ENCODE assay signal across 8 cellular contexts in the genomic region with DNA sequence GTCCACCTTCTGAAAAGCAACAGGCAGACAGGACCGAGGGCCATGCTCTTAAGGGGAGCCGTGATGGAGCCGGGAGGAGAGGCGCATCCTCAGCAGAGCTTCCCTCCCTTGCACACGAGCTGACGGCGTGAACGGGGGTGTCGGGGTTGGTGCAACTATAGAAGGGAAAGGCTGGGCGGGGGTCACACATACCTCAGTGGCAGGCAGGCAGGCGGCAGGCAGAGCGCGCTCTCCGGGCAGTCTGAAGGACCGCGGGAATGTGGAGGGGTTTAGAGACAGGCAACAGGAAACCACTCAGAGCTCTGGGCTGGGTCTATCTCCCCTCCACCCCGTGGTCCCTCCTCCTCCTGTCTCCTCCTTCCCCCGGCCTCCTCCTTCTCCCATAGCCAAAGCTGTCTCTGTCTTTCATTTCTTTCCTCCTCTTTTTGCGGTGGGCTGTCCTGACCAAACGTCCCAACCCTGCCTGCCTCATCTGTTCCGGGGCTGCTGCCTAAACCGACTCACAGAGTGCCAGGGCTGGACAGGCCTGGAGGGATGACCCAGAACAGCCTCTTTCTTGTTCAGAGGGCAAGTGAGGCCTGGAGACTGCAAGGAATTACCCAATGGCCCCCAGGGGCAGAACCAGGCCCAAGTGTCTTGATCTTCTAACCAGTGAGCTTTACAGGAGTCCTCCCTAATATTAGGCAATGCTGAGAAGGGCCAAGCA. TPM values are rescaled to one million over a fixed set of nuclear protein-coding genes. Genes with fewer than 3 reads are reported as not detected.
DNase-seq lines count a peak whose midpoint lies in the region; ATAC-seq and TF ChIP-seq lines count a peak whose summit lies in the region.

SPARC (minus strand) TSS at position 243 of the 706 bp plus-strand sequence. CDS start 10,727 bp downstream, outside the sequence.

- peak within 1 kb of the TSS; percentile 66 to 89 (median 80) for H3K27ac ChIP-seq in Peyer's patch
- H3K27ac ChIP-seq in liver (ENCODE audit: low read depth in 1 of 2, low read length in 2 of 2): peak within 1 kb of the TSS; percentile 74 to 83

- peaks cover 23% of the 10 kb centered on the region for H3K27me3 Mint-ChIP-seq in activated naive CD4-positive, alpha-beta T cell treated with anti-CD3 and anti-CD28 coated beads for 36 hours (ENCODE audit: low read depth)
- H3K27me3 Mint-ChIP-seq in stimulated activated naive CD8-positive, alpha-beta T cell treated with anti-CD3 and anti-CD28 coated beads, Interleukin-15, amount 100 ng/mL, for 72 hours: peaks cover 43% of the 10 kb centered on the region

- CTCF ChIA-PET in activated naive CD4-positive, alpha-beta T cell treated with anti-CD3 and anti-CD28 coated beads for 36 hours (lab: Charles Lee): interaction anchor here (0.5 to 1.7 kb wide), 2 partner anchors 18 to 28 kb away, joined by 4 read pairs; no protein-coding TSS in a partner anchor

- DNase-seq in activated naive CD4-positive, alpha-beta T cell treated with anti-CD3 and anti-CD28 coated beads for 36 hours: peak; percentile 15
- no peak for DNase-seq in activated naive CD4-positive, alpha-beta T cell treated with anti-CD3 and anti-CD28 coated beads, Interleukin-2, amount 50 U/mL, for 16 hours
- DNase-seq in Peyer's patch: peak; percentile 19 to 69 (median 60)
- peak; percentile 87 for DNase-seq in ecto neural progenitor cell (ENCODE audit: low spot score)
- no peak for DNase-seq in stimulated activated naive CD8-positive, alpha-beta T cell treated with anti-CD3 and anti-CD28 coated beads, Interleukin-15, amount 100 ng/mL, for 72 hours
- no peak for DNase-seq in NCI-H2196 treated with DMSO at 0.1 percent for 48 hours (lab: John Stamatoyannopoulos, UW; ENCODE audit: unreplicated experiment)

- H3K27ac Mint-ChIP-seq in activated naive CD4-positive, alpha-beta T cell treated with anti-CD3 and anti-CD28 coated beads for 36 hours: no peak within 1 kb of the TSS
- H3K27ac Mint-ChIP-seq in stimulated activated naive CD8-positive, alpha-beta T cell treated with anti-CD3 and anti-CD28 coated beads, Interleukin-15, amount 100 ng/mL, for 72 hours: no peak within 1 kb of the TSS

- WGBS in liver: 12% methylated on average over 22 of the region's 22 CpGs

- intact Hi-C loops in activated naive CD4-positive, alpha-beta T cell treated with anti-CD3 and anti-CD28 coated beads for 36 hours (cut with micrococcal nuclease): no loop called here

- ATAC-seq in HG02981 (IDR thresholded peaks at IDR 0.05; ENCODE audit: unreplicated experiment): peak; percentile 66
- peak; percentile 75 for ATAC-seq in stimulated activated naive CD8-positive, alpha-beta T cell treated with anti-CD3 and anti-CD28 coated beads, Interleukin-15, amount 100 ng/mL, for 72 hours

- peak within 1 kb of the TSS; percentile 26 to 55 (median 42) for H3K4me3 ChIP-seq in Peyer's patch
- H3K4me3 ChIP-seq in liver (ENCODE audit: low read depth in 1 of 3, low read length in 3 of 3): peak within 1 kb of the TSS; percentile 46 to 62 (median 57)

- no peaks in the 10 kb centered on the region for H3K27me3 ChIP-seq in Peyer's patch
- no peaks in the 10 kb centered on the region for H3K27me3 ChIP-seq in liver (ENCODE audit: control insufficient read depth in 4 of 4, insufficient read depth in 4 of 4, low read length in 3 of 4)

- H3K36me3 ChIP-seq in Peyer's patch: no peaks in the 10 kb centered on the region
- H3K36me3 ChIP-seq in liver (ENCODE audit: control insufficient read depth in 4 of 4, insufficient read depth in 3 of 4, low read depth in 1 of 4, low read length in 3 of 4): no peaks in the 10 kb centered on the region

- H3K4me1 ChIP-seq in Peyer's patch (peaks cover 0 to 13% (median 0%) of the 10 kb centered on the region in 4 donors), liver (ENCODE audit: control insufficient read depth in 4 of 4, insufficient read depth in 4 of 4, low read length in 3 of 4) (no peaks in the 10 kb centered on the region)

- TF ChIP-seq POLR2A in Peyer's patch (IDR thresholded peaks at IDR 0.05): peak; percentile 52 to 58

- peak within 1 kb of the TSS; percentile 55 for H3K4me3 Mint-ChIP-seq in activated naive CD4-positive, alpha-beta T cell treated with anti-CD3 and anti-CD28 coated beads for 36 hours
- H3K4me3 Mint-ChIP-seq in stimulated activated naive CD8-positive, alpha-beta T cell treated with anti-CD3 and anti-CD28 coated beads, Interleukin-15, amount 100 ng/mL, for 72 hours: peak within 1 kb of the TSS; percentile 5 to 53

- H3K9me3 ChIP-seq in Peyer's patch (no peaks in the 10 kb centered on the region), liver (ENCODE audit: control insufficient read depth in 4 of 4, low read length in 3 of 4) (no peaks in the 10 kb centered on the region)

- peak in 1 of 2 donors; percentile 7 for TF ChIP-seq RAD21 in liver (IDR thresholded peaks at IDR 0.05)

- TF ChIP-seq CTCF in Peyer's patch (IDR thresholded peaks at IDR 0.05): no peak
- no peak for TF ChIP-seq CTCF in liver (IDR thresholded peaks at IDR 0.05; ENCODE audit: low read depth, low read length, missing input control)

- H3K36me3 Mint-ChIP-seq in activated naive CD4-positive, alpha-beta T cell treated with anti-CD3 and anti-CD28 coated beads for 36 hours (ENCODE audit: low read depth): no peaks in the 10 kb centered on the region

- no peaks in the 10 kb centered on the region for H3K9me3 Mint-ChIP-seq in activated naive CD4-positive, alpha-beta T cell treated with anti-CD3 and anti-CD28 coated beads for 36 hours
- H3K9me3 Mint-ChIP-seq in stimulated activated naive CD8-positive, alpha-beta T cell treated with anti-CD3 and anti-CD28 coated beads, Interleukin-15, amount 100 ng/mL, for 72 hours: no peaks in the 10 kb centered on the region

- peaks cover 8% of the 10 kb centered on the region for H3K4me1 Mint-ChIP-seq in activated naive CD4-positive, alpha-beta T cell treated with anti-CD3 and anti-CD28 coated beads for 36 hours (ENCODE audit: low read depth)
- H3K4me1 Mint-ChIP-seq in stimulated activated naive CD8-positive, alpha-beta T cell treated with anti-CD3 and anti-CD28 coated beads, Interleukin-15, amount 100 ng/mL, for 72 hours: peaks cover 13% of the 10 kb centered on the region

- H3K9ac ChIP-seq in liver (ENCODE audit: low read depth in 1 of 2, low read length in 2 of 2): peak within 1 kb of the TSS; percentile 22 to 67

TF ChIP-seq in liver, 16 proteins besides CTCF, POLR2A, EP300 and RAD21 (continues in another document):
- TF ChIP-seq NR2F2 (IDR thresholded peaks at IDR 0.05): peak; percentile 69
- TF ChIP-seq TAF1 (conservative IDR thresholded peaks at IDR 0.05): peak; percentile 81
- peak in 1 of 2 donors; percentile 12 for TF ChIP-seq RXRA (IDR thresholded peaks at IDR 0.05)
- TF ChIP-seq HNF4G (IDR thresholded peaks at IDR 0.05): no peak
- no peak for TF ChIP-seq EGR1 (IDR thresholded peaks at IDR 0.05; ENCODE audit: low read depth in 2 of 2)
- peak; percentile 34 for TF ChIP-seq SP1 (IDR thresholded peaks at IDR 0.05)
- TF ChIP-seq GABPA (IDR thresholded peaks at IDR 0.05 in 1 of 2, conservative IDR thresholded peaks at IDR 0.05 in 1 of 2): no peak
- TF ChIP-seq, protein P1, sequence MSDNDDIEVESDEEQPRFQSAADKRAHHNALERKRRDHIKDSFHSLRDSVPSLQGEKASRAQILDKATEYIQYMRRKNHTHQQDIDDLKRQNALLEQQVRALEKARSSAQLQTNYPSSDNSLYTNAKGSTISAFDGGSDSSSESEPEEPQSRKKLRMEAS (IDR thresholded peaks at IDR 0.05): no peak
- no peak for TF ChIP-seq FOXA2 (IDR thresholded peaks at IDR 0.05)
- TF ChIP-seq ZBTB33 (IDR thresholded peaks at IDR 0.05): no peak
- no peak for TF ChIP-seq FOXA1 (IDR thresholded peaks at IDR 0.05)
- TF ChIP-seq YY1 (IDR thresholded peaks at IDR 0.05): no peak
- no peak for TF ChIP-seq ATF3 (IDR thresholded peaks at IDR 0.05)
- TF ChIP-seq JUND (IDR thresholded peaks at IDR 0.05): no peak
- no peak for TF ChIP-seq HNF4A (conservative IDR thresholded peaks at IDR 0.05)

RNA-seq across cellular contexts. Expression of gene SPARC, which starts in this region (rescaled TPM):
- total RNA-seq in activated naive CD4-positive, alpha-beta T cell treated with anti-CD3 and anti-CD28 coated beads for 36 hours: under 1 TPM; 0.20 to 0.45 TPM
- total RNA-seq in Peyer's patch (100 to 1,000 TPM in 1 of 4 donors, 10 to 100 TPM in 3; 47.6 to 177 (median 68.6) TPM), liver (100 to 1,000 TPM in 1 of 2 donors, 10 to 100 TPM in 1; 96.6 to 116 TPM)
- polyA plus RNA-seq in liver: 100 to 1,000 TPM; 104 to 269 TPM

Comparison
In these comparisons a context has a peak if more than half of its experiments do, and no peak if none do; other contexts are left out.
1. RNA of gene SPARC (total RNA-seq): 96.6 to 116 TPM in liver and 47.6 to 177 TPM in Peyer's patch; 0.20 to 0.45 TPM in activated naive CD4-positive, alpha-beta T cell treated with anti-CD3 and anti-CD28 coated beads for 36 hours; every median in the first group is over 10 times any median in the second.
2. Peak in DNase-seq in activated naive CD4-positive, alpha-beta T cell treated with anti-CD3 and anti-CD28 coated beads for 36 hours; RNA of the gene not detected or under 1 TPM.
3. DNase-seq: peak in Peyer's patch (3 of 3) and ecto neural progenitor cell (single experiment); none in activated naive CD4-positive, alpha-beta T cell treated with anti-CD3 and anti-CD28 coated beads, Interleukin-2, amount 50 U/mL, for 16 hours (single experiment), stimulated activated naive CD8-positive, alpha-beta T cell treated with anti-CD3 and anti-CD28 coated beads, Interleukin-15, amount 100 ng/mL, for 72 hours (0 of 2) and NCI-H2196 treated with DMSO at 0.1 percent for 48 hours (single experiment).